In genomic region chr5:119452060-119452372, GRCh38 we compare ENCODE assay signal across 8 cellular contexts. TPM values are rescaled to one million over a fixed set of nuclear protein-coding genes. Genes with fewer than 3 reads are reported as not detected.
DNase-seq lines count a peak whose midpoint lies in the region; ATAC-seq, FAIRE-seq and TF ChIP-seq lines count a peak whose summit lies in the region.

No MANE protein-coding gene starts in this region.

- ATAC-seq in HG02623 (IDR thresholded peaks at IDR 0.05; ENCODE audit: unreplicated experiment): no peak
- ATAC-seq in GM21447 (IDR thresholded peaks at IDR 0.05; ENCODE audit: unreplicated experiment): no peak

- peaks cover 0 to 7% of the 10 kb centered on the region in 2 donors for H3K9me3 ChIP-seq in kidney (ENCODE audit: control insufficient read depth in 1 of 2, low read length in 2 of 2)
- H3K9me3 ChIP-seq in suprapubic skin: no peaks in the 10 kb centered on the region

- TF ChIP-seq EP300 in suprapubic skin (IDR thresholded peaks at IDR 0.05): no peak

- no peak for TF ChIP-seq CTCF in kidney (IDR thresholded peaks at IDR 0.05; ENCODE audit: borderline replicate concordance, extremely low read depth, insufficient read depth)
- no peak for TF ChIP-seq CTCF in suprapubic skin (IDR thresholded peaks at IDR 0.05)

- peaks cover 7% of the 10 kb centered on the region for H3K9me3 Mint-ChIP-seq in activated CD4-positive, alpha-beta T cell treated with anti-CD3 and anti-CD28 coated beads, Interleukin-2, amount 10 ng/mL, durations not matched to agents 24 days and 14 days
- H3K9me3 Mint-ChIP-seq in activated naive CD8-positive, alpha-beta T cell (ENCODE audit: low read depth): no peaks in the 10 kb centered on the region

- H3K4me3 Mint-ChIP-seq in activated CD4-positive, alpha-beta T cell treated with anti-CD3 and anti-CD28 coated beads, Interleukin-2, amount 10 ng/mL, durations not matched to agents 24 days and 14 days: peak overlapping the region; percentile 95
- H3K4me3 Mint-ChIP-seq in activated naive CD8-positive, alpha-beta T cell: peak overlapping the region; percentile 92

- intact Hi-C loops in activated CD4-positive, alpha-beta T cell treated with anti-CD3 and anti-CD28 coated beads, Interleukin-2, amount 10 ng/mL, durations not matched to agents 24 days and 14 days (cut with micrococcal nuclease): loop anchor here (1.0 to 2.0 kb wide), 3 partner anchors 13 to 464 kb away; partner anchors contain the start of gene DTWD2
- intact Hi-C loops in kidney (cut with DNase I): no loop called here

- peak; percentile 54 for DNase-seq in activated CD4-positive, alpha-beta T cell treated with anti-CD3 and anti-CD28 coated beads, Interleukin-2, amount 10 ng/mL, durations not matched to agents 24 days and 14 days
- no peak for DNase-seq in activated CD4-positive, alpha-beta T cell treated with anti-CD3 and anti-CD28 coated beads for 1 hour
- DNase-seq in kidney: no peak
- no peak for DNase-seq in suprapubic skin (ENCODE audit: low spot score in 2 of 2)
- no peak for DNase-seq in activated effector memory CD4-positive, alpha-beta T cell treated with anti-CD3 and anti-CD28 coated beads, Interleukin-2, amount 50 U/mL, for 16 hours

- H3K27ac ChIP-seq in kidney (ENCODE audit: low read depth in 2 of 2, low read length in 2 of 2): peak overlapping the region; percentile 94
- peak overlapping the region; percentile 84 for H3K27ac ChIP-seq in suprapubic skin

- H3K9ac ChIP-seq in kidney (ENCODE audit: low read length in 2 of 2): peak overlapping the region; percentile 25 to 94

- no peaks in the 10 kb centered on the region for H3K27me3 ChIP-seq in suprapubic skin

- peaks cover 3% of the 10 kb centered on the region for H3K36me3 Mint-ChIP-seq in activated CD4-positive, alpha-beta T cell treated with anti-CD3 and anti-CD28 coated beads, Interleukin-2, amount 10 ng/mL, durations not matched to agents 24 days and 14 days (ENCODE audit: low read depth)
- no peaks in the 10 kb centered on the region for H3K36me3 Mint-ChIP-seq in activated naive CD8-positive, alpha-beta T cell

- WGBS in suprapubic skin: 17% methylated on average over 6 of the region's 6 CpGs

- H3K27me3 Mint-ChIP-seq in activated CD4-positive, alpha-beta T cell treated with anti-CD3 and anti-CD28 coated beads, Interleukin-2, amount 10 ng/mL, durations not matched to agents 24 days and 14 days: peaks cover 15% of the 10 kb centered on the region
- no peaks in the 10 kb centered on the region for H3K27me3 Mint-ChIP-seq in activated naive CD8-positive, alpha-beta T cell

- FAIRE-seq in kidney (lab: Jason Lieb, UNC): no peak

- H3K4me1 ChIP-seq in kidney (ENCODE audit: control insufficient read depth in 1 of 2, insufficient read depth in 1 of 2, low read depth in 1 of 2, low read length in 2 of 2) (peaks cover 3 to 14% of the 10 kb centered on the region in 2 donors), suprapubic skin (peaks cover 11% of the 10 kb centered on the region)

- peak overlapping the region; percentile 93 to 95 for H3K4me3 ChIP-seq in kidney (ENCODE audit: low read length in 2 of 2)
- H3K4me3 ChIP-seq in suprapubic skin: peak overlapping the region; percentile 68

- peaks cover 15% of the 10 kb centered on the region for H3K4me1 Mint-ChIP-seq in activated CD4-positive, alpha-beta T cell treated with anti-CD3 and anti-CD28 coated beads, Interleukin-2, amount 10 ng/mL, durations not matched to agents 24 days and 14 days
- H3K4me1 Mint-ChIP-seq in activated naive CD8-positive, alpha-beta T cell (ENCODE audit: low read depth): peaks cover 23% of the 10 kb centered on the region

- H3K27ac Mint-ChIP-seq in activated CD4-positive, alpha-beta T cell treated with anti-CD3 and anti-CD28 coated beads, Interleukin-2, amount 10 ng/mL, durations not matched to agents 24 days and 14 days: peak overlapping the region; percentile 85
- peak overlapping the region; percentile 88 for H3K27ac Mint-ChIP-seq in activated naive CD8-positive, alpha-beta T cell

- no peaks in the 10 kb centered on the region for H3K36me3 ChIP-seq in kidney (ENCODE audit: control insufficient read depth in 1 of 2, insufficient read depth in 2 of 2, low read length in 2 of 2)
- H3K36me3 ChIP-seq in suprapubic skin: peaks cover 7% of the 10 kb centered on the region

- TF ChIP-seq POLR2A in suprapubic skin (IDR thresholded peaks at IDR 0.05): no peak

RNA-seq across cellular contexts. Expression of gene HSD17B4, which starts 0.3 kb away (rescaled TPM):
- total RNA-seq in activated CD4-positive, alpha-beta T cell treated with anti-CD3 and anti-CD28 coated beads, Interleukin-2, amount 10 ng/mL, durations not matched to agents 24 days and 14 days: 52.5 and 70.4 TPM in 2 replicates
- total RNA-seq in kidney (202 TPM), suprapubic skin (100 to 1,000 TPM; 128 to 268 (median 139) TPM)
- polyA plus RNA-seq in kidney (ENCODE audit: insufficient read depth, low read depth, low replicate concordance): 212 TPM
